In genomic region chr5:36398137-36398536, GRCh38 we compare ENCODE assay signal across 8 cellular contexts.
DNase-seq lines count a peak whose midpoint lies in the region; ATAC-seq and TF ChIP-seq lines count a peak whose summit lies in the region.

No MANE protein-coding gene starts in this region.

- peak; percentile 29 for DNase-seq in DMS53 (lab: John Stamatoyannopoulos, UW)
- DNase-seq in DMS53 treated with DMSO at 0.1 percent for 48 hours (lab: John Stamatoyannopoulos, UW; ENCODE audit: unreplicated experiment), result no peak
- peak; percentile 41 for DNase-seq in OCI-M1 (lab: John Stamatoyannopoulos, UW)
- DNase-seq in superior temporal gyrus (ENCODE audit: extremely low spot score), result peak; percentile 24
- no peak for DNase-seq in cortex of kidney (lab: John Stamatoyannopoulos, UW)
- DNase-seq in NCI-H1694 treated with DMSO at 0.1 percent for 48 hours (lab: John Stamatoyannopoulos, UW), result no peak

- H3K9me3 ChIP-seq in gastroesophageal sphincter, result no peaks in the 10 kb centered on the region

- H3K27me3 ChIP-seq in gastroesophageal sphincter, result no peaks in the 10 kb centered on the region

- TF ChIP-seq POLR2A in gastroesophageal sphincter (IDR thresholded peaks at IDR 0.05), result no peak

- TF ChIP-seq EP300 in gastroesophageal sphincter (IDR thresholded peaks at IDR 0.05), result no peak

- peak in 3 of 4 experiments; percentile 38 to 66 (median 64) for TF ChIP-seq CTCF in gastroesophageal sphincter (IDR thresholded peaks at IDR 0.05)

- peaks cover 0 to 9% (median 3%) of the 10 kb centered on the region in 3 donors for H3K4me1 ChIP-seq in gastroesophageal sphincter

- H3K4me3 ChIP-seq in gastroesophageal sphincter, result no peak overlapping the region

- no peak overlapping the region for H3K27ac ChIP-seq in gastroesophageal sphincter

- ATAC-seq in gastroesophageal sphincter (peak; percentile 51), GM18868 (IDR thresholded peaks at IDR 0.05; ENCODE audit: unreplicated experiment) (no peak)

- no peaks in the 10 kb centered on the region for H3K36me3 ChIP-seq in gastroesophageal sphincter

Comparison
In these comparisons a context has a peak if more than half of its experiments do, and no peak if none do; other contexts are left out.
1. DNase-seq: peak in DMS53 (single experiment), OCI-M1 (single experiment) and superior temporal gyrus (single experiment); none in DMS53 treated with DMSO at 0.1 percent for 48 hours (single experiment), cortex of kidney (single experiment) and NCI-H1694 treated with DMSO at 0.1 percent for 48 hours (single experiment).